ENCODE assay signal across 8 cellular contexts in the genomic region with DNA sequence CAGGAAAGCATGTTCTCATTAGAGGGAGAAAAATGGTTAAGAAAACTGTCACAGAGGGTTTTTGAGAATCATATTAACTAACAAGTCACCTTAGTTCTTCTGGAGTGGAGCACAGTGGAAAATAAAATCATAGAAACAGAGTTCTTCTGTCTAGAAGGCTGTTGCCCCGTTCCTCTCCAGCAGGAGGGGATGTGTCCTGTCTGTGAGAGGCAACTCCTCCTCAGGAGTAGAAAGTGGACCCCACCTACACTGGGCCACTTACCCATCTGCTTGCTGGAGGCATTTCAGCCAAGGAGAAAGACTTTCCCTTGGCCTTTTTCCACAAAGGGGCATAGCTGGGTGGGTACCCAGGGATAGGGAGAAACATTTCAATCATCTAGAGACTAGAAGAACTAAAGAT.
DNase-seq lines count a peak whose midpoint lies in the region; ATAC-seq, FAIRE-seq and TF ChIP-seq lines count a peak whose summit lies in the region.

No MANE protein-coding gene starts in this region.

- ATAC-seq in HG02588 (IDR thresholded peaks at IDR 0.05; ENCODE audit: unreplicated experiment) = peak; percentile 59

- DNase-seq in activated effector memory CD4-positive, alpha-beta T cell treated with anti-CD3 and anti-CD28 coated beads, Interleukin-2, amount 50 U/mL, for 16 hours = peak; percentile 72
- no peak for DNase-seq in activated effector memory CD4-positive, alpha-beta T cell treated with Interleukin-2 at 50 U/mL for 16 hours
- DNase-seq in OCI-M1 (lab: John Stamatoyannopoulos, UW) (peak; percentile 39), astrocyte of the spinal cord (ENCODE audit: low read depth, low spot score) (peak; percentile 43), renal cortical epithelial cell (ENCODE audit: low read depth) (peak; percentile 26), NCI-H2029 treated with DMSO at 0.1 percent for 48 hours (lab: John Stamatoyannopoulos, UW) (no peak), RCC 7860 (ENCODE audit: low spot score) (no peak)

- in situ Hi-C loops in astrocyte of the spinal cord (cut with HindIII; ENCODE audit: low sequenced_read_pairs) = no loop called here

- H3K4me3 ChIP-seq in astrocyte of the spinal cord (ENCODE audit: low read depth, low read length) = no peak overlapping the region

- FAIRE-seq in RCC 7860 (lab: Jason Lieb, UNC) = no peak

- peak; percentile 73 for TF ChIP-seq CTCF in astrocyte of the spinal cord (IDR thresholded peaks at IDR 0.05; ENCODE audit: low read depth, low read length)

Comparison
In these comparisons a context has a peak if more than half of its experiments do, and no peak if none do; other contexts are left out.
1. DNase-seq: peak in activated effector memory CD4-positive, alpha-beta T cell treated with anti-CD3 and anti-CD28 coated beads, Interleukin-2, amount 50 U/mL, for 16 hours (single experiment), OCI-M1 (single experiment), astrocyte of the spinal cord (single experiment) and renal cortical epithelial cell (single experiment); none in activated effector memory CD4-positive, alpha-beta T cell treated with Interleukin-2 at 50 U/mL for 16 hours (single experiment), NCI-H2029 treated with DMSO at 0.1 percent for 48 hours (single experiment) and RCC 7860 (single experiment).